Comparison of ENCODE assay signal across 18 cellular contexts in the genomic region with DNA sequence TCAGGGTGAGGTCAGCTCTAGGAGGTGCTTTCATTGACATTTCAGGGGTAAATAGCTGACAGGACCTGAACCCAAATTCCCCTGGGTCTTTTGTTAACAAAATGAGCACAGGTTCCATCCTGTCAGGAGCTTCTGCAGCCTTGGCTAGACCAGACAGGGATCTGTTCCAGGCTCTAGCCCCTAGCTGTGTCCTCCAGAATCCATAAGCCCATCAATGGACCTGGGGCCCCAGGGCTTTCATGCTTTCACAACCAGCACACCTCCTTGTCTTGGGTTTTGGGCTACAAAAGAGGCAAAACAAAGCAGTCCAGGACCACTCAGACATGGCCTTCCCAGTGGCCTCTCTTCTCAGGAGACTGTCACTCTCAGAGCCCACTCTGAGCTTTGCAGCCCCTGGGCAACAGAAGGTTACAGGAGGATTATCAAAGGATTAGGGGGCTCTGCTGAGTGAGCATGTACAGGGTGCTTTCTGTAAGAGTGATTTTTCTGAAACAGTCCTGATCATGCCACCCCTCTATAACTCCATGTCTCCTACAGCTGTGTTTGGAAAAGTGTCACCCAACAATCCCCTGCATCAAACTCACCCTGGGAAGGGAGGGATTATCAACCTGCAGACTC.
DNase-seq lines count a peak whose midpoint lies in the region; ATAC-seq and TF ChIP-seq lines count a peak whose summit lies in the region.
"Had no signal": no experiment of that assay in that cellular context is flagged by ENCODE, and none has a peak within 500 bp of the region (broad histone marks: within the 10 kb centered on the region; RNA-seq: fewer than 3 reads in every experiment).

No MANE protein-coding gene starts in this region.

- H3K27me3 Mint-ChIP-seq in HFFc6 (ENCODE audit: insufficient read depth), result peaks cover 6% of the 10 kb centered on the region
- peaks cover 0 to 4% (median 0%) of the 10 kb centered on the region in 5 donors for H3K27me3 Mint-ChIP-seq in naive thymus-derived CD4-positive, alpha-beta T cell

- peaks cover 13% of the 10 kb centered on the region for H3K4me1 ChIP-seq in mesenchymal stem cell (ENCODE audit: control insufficient read depth, insufficient read depth, low read depth, low read length)
- peaks cover 0 to 15% (median 0%) of the 10 kb centered on the region in 4 donors for H3K4me1 ChIP-seq in Peyer's patch
- no peaks in the 10 kb centered on the region for H3K4me1 ChIP-seq in naive thymus-derived CD4-positive, alpha-beta T cell (ENCODE audit: control insufficient read depth in 2 of 2, insufficient read depth in 2 of 2, low read length in 2 of 2)
- H3K4me1 ChIP-seq: Caco-2 had no signal

- no peak overlapping the region for H2BK5ac ChIP-seq in mesenchymal stem cell (ENCODE audit: low read depth, low read length, poor library complexity, severe bottlenecking)

- no peak for ATAC-seq in naive thymus-derived CD4-positive, alpha-beta T cell

- H3K4me1 Mint-ChIP-seq in HFFc6 (ENCODE audit: low read depth), result peaks cover 59% of the 10 kb centered on the region
- H3K4me1 Mint-ChIP-seq in naive thymus-derived CD4-positive, alpha-beta T cell, result peaks cover 0 to 2% (median 0%) of the 10 kb centered on the region in 7 donors

- H3K4ac ChIP-seq in mesenchymal stem cell (ENCODE audit: low read depth in 1 of 2, low read length in 2 of 2), result no peak overlapping the region

- peak overlapping the region; percentile 41 for H2BK15ac ChIP-seq in mesenchymal stem cell (ENCODE audit: low read depth, poor library complexity, severe bottlenecking)

- TF ChIP-seq CTCF in HFFc6 (IDR thresholded peaks at IDR 0.05) (no peak), WERI-Rb-1 (IDR thresholded peaks at IDR 0.05; ENCODE audit: low read depth, low read length) (no peak), Peyer's patch (IDR thresholded peaks at IDR 0.05) (no peak)

- no peak overlapping the region for H2AK5ac ChIP-seq in mesenchymal stem cell (ENCODE audit: low read length, severe bottlenecking)

- no peak overlapping the region for H3K4me2 ChIP-seq in mesenchymal stem cell (ENCODE audit: low read length, poor library complexity, severe bottlenecking)
- H3K4me2 ChIP-seq: KMS-11 had no signal

- DNase-seq in D341Med (ENCODE audit: low spot score), result peak; percentile 67
- no peak for DNase-seq in HFFc6
- DNase-seq in WERI-Rb-1, result peak; percentile 83
- no peak for DNase-seq in mesenchymal stem cell
- no peak for DNase-seq in Peyer's patch
- no peak for DNase-seq in naive thymus-derived CD4-positive, alpha-beta T cell
- no peak for DNase-seq in effector CD4-positive, alpha-beta T cell
- DNase-seq in posterior cingulate gyrus, result no peak
- DNase-seq: Caco-2; CD4-positive, alpha-beta T cell; DMS53; H7; NCI-H1436; NCI-H2029; NCI-H2171; NCI-H748 treated with DMSO at 0.1 percent for 48 hours had no signal

- intact Hi-C loops in naive thymus-derived CD4-positive, alpha-beta T cell (cut with micrococcal nuclease), result no loop called here
- intact Hi-C loops in posterior cingulate gyrus (cut with DNase I), result no loop called here

- H3K9me3 ChIP-seq in WERI-Rb-1 (ENCODE audit: severe bottlenecking), result no peaks in the 10 kb centered on the region
- no peaks in the 10 kb centered on the region for H3K9me3 ChIP-seq in mesenchymal stem cell (ENCODE audit: control insufficient read depth, low read length)
- H3K9me3 ChIP-seq in Peyer's patch, result no peaks in the 10 kb centered on the region
- H3K9me3 ChIP-seq in naive thymus-derived CD4-positive, alpha-beta T cell (ENCODE audit: control insufficient read depth in 2 of 3, low read length in 3 of 3), result no peaks in the 10 kb centered on the region
- H3K9me3 ChIP-seq: A549, Caco-2 had no signal

- no peaks in the 10 kb centered on the region for H3K79me1 ChIP-seq in mesenchymal stem cell (replicated peaks; ENCODE audit: low read length, poor library complexity, severe bottlenecking)

- POLR2A ChIA-PET in naive thymus-derived CD4-positive, alpha-beta T cell (lab: Charles Lee), result no interaction called here

- H2AFZ ChIP-seq in mesenchymal stem cell (ENCODE audit: low read depth, low read length), result no peak overlapping the region

- no peak overlapping the region for H3K14ac ChIP-seq in mesenchymal stem cell (ENCODE audit: low read length in 2 of 2)

- H3K4me3 ChIP-seq in WERI-Rb-1 (ENCODE audit: low read depth, low read length) (peak overlapping the region; percentile 3; the same call in 1 of the 2 replicates), mesenchymal stem cell (ENCODE audit: insufficient read depth in 1 of 2, low read depth in 1 of 2, low read length in 2 of 2) (peak overlapping the region in 1 of 2 experiments; percentile 0), Peyer's patch (no peak overlapping the region)
- no peak overlapping the region for H3K4me3 ChIP-seq in naive thymus-derived CD4-positive, alpha-beta T cell (ENCODE audit: low read length)
- H3K4me3 ChIP-seq: A549 had no signal

- no peak overlapping the region for H4K8ac ChIP-seq in mesenchymal stem cell (ENCODE audit: low read length)

- no peak overlapping the region for H2BK12ac ChIP-seq in mesenchymal stem cell (ENCODE audit: low read length in 2 of 2)

- H3K4me3 Mint-ChIP-seq in HFFc6, result no peak overlapping the region
- H3K4me3 Mint-ChIP-seq in naive thymus-derived CD4-positive, alpha-beta T cell, result no peak overlapping the region
- H3K4me3 Mint-ChIP-seq: CD4-positive, alpha-beta T cell had no signal

- H3K27ac ChIP-seq in WERI-Rb-1, result peak overlapping the region; percentile 95
- no peak overlapping the region for H3K27ac ChIP-seq in mesenchymal stem cell (ENCODE audit: low read length, poor library complexity, severe bottlenecking)
- no peak overlapping the region for H3K27ac ChIP-seq in Peyer's patch
- no peak overlapping the region for H3K27ac ChIP-seq in naive thymus-derived CD4-positive, alpha-beta T cell (ENCODE audit: low read depth, low read length)
- H3K27ac ChIP-seq: KMS-11 had no signal

- H3K36me3 Mint-ChIP-seq in HFFc6 (ENCODE audit: low read depth), result no peaks in the 10 kb centered on the region
- H3K36me3 Mint-ChIP-seq in naive thymus-derived CD4-positive, alpha-beta T cell, result no peaks in the 10 kb centered on the region

- H3K18ac ChIP-seq in mesenchymal stem cell (ENCODE audit: low read depth in 1 of 2, low read length in 2 of 2), result peak overlapping the region; percentile 29 to 30

- H3K36me3 ChIP-seq in WERI-Rb-1 (no peaks in the 10 kb centered on the region), mesenchymal stem cell (ENCODE audit: control insufficient read depth in 1 of 2, insufficient read depth in 2 of 2, low read depth in 1 of 2, low read length in 2 of 2) (no peaks in the 10 kb centered on the region), Peyer's patch (no peaks in the 10 kb centered on the region)
- no peaks in the 10 kb centered on the region for H3K36me3 ChIP-seq in naive thymus-derived CD4-positive, alpha-beta T cell (ENCODE audit: control insufficient read depth in 2 of 3, insufficient read depth in 3 of 3, low read length in 3 of 3)

- H2BK120ac ChIP-seq in mesenchymal stem cell (ENCODE audit: low read depth, low read length), result no peak overlapping the region

- no peak for TF ChIP-seq POLR2A in Peyer's patch (IDR thresholded peaks at IDR 0.05)

- H3K27me3 ChIP-seq in WERI-Rb-1 (ENCODE audit: insufficient read depth, low read depth, severe bottlenecking), result no peaks in the 10 kb centered on the region
- no peaks in the 10 kb centered on the region for H3K27me3 ChIP-seq in mesenchymal stem cell (ENCODE audit: control insufficient read depth in 1 of 2, insufficient read depth in 1 of 2, low read length in 2 of 2)
- no peaks in the 10 kb centered on the region for H3K27me3 ChIP-seq in Peyer's patch
- no peaks in the 10 kb centered on the region for H3K27me3 ChIP-seq in naive thymus-derived CD4-positive, alpha-beta T cell (ENCODE audit: control insufficient read depth in 2 of 2, insufficient read depth in 2 of 2, low read length in 2 of 2)

- no peak overlapping the region for H3K9ac ChIP-seq in mesenchymal stem cell (ENCODE audit: low read length)
- H3K9ac ChIP-seq: KMS-11 had no signal

- no peak overlapping the region for H4K91ac ChIP-seq in mesenchymal stem cell (ENCODE audit: low read length)

- H3K9me3 Mint-ChIP-seq in HFFc6, result no peaks in the 10 kb centered on the region
- peaks cover 0 to 3% (median 0%) of the 10 kb centered on the region in 11 donors for H3K9me3 Mint-ChIP-seq in naive thymus-derived CD4-positive, alpha-beta T cell
- H3K9me3 Mint-ChIP-seq: CD4-positive, alpha-beta T cell had no signal

- H3K27ac Mint-ChIP-seq in HFFc6, result peak overlapping the region; percentile 20; the same call in 1 of the 2 replicates
- no peak overlapping the region for H3K27ac Mint-ChIP-seq in naive thymus-derived CD4-positive, alpha-beta T cell
- H3K27ac Mint-ChIP-seq: CD4-positive, alpha-beta T cell had no signal

- CTCF ChIA-PET in naive thymus-derived CD4-positive, alpha-beta T cell (lab: Charles Lee), result no interaction called here

- no peak overlapping the region for H3K23ac ChIP-seq in mesenchymal stem cell (ENCODE audit: low read length in 2 of 2)

Comparison
In these comparisons a context has a peak if more than half of its experiments do, and no peak if none do; other contexts are left out.
1. DNase-seq: peak in D341Med (single experiment) and WERI-Rb-1 (single experiment); none in HFFc6 (single experiment), mesenchymal stem cell (single experiment), Peyer's patch (0 of 3), naive thymus-derived CD4-positive, alpha-beta T cell (0 of 9), effector CD4-positive, alpha-beta T cell (single experiment) and posterior cingulate gyrus (0 of 10).